ENCODE assay signal across 7 cellular contexts in the genomic region with DNA sequence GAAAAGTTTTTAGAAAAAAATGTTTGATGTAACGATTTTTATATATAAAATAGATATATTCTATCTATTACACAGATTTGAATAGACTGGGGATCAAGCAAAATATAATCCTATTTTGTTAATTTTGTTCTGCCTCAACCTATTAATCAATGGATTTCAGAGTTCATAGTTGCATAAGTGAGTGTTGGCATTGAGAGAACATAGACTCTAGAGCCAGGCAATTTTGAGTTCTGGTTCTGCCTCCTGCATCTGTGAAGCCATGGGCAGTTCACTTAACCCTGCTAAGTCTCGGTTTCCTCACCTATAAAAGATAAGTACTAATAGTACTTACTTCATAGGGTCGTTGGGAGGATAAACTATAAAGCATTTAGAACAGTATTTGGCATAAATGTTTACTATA.
"Had no signal": no experiment of that assay in that cellular context is flagged by ENCODE, and none has a peak within 500 bp of the region (broad histone marks: within the 10 kb centered on the region; RNA-seq: fewer than 3 reads in every experiment).

No MANE protein-coding gene starts in this region.

- H3K4me3 ChIP-seq: GM12878 had no signal

- FAIRE-seq: GM12878, GM12891, GM12892, GM18507, GM19239 had no signal

- DNase-seq: GDM1, GF-D8 had no signal

- ATAC-seq: GM12878 had no signal
